ENCODE assay signal across 26 cellular contexts in genomic region chr16:87823146-87823929, GRCh38. TPM values are rescaled to one million over a fixed set of nuclear protein-coding genes. Genes with fewer than 3 reads are reported as not detected.
DNase-seq lines count a peak whose midpoint lies in the region; ATAC-seq, FAIRE-seq and TF ChIP-seq lines count a peak whose summit lies in the region.
"Had no signal": no experiment of that assay in that cellular context is flagged by ENCODE, and none has a peak within 500 bp of the region (broad histone marks: within the 10 kb centered on the region; RNA-seq: fewer than 3 reads in every experiment).

No MANE protein-coding gene starts in this region.

- H3K36me3 ChIP-seq in HepG2 (replicated peaks in 1 of 2; ENCODE audit: control insufficient read depth in 1 of 2, insufficient read depth in 2 of 2, low read length in 2 of 2) (no peaks in the 10 kb centered on the region), right lobe of liver (no peaks in the 10 kb centered on the region), keratinocyte (ENCODE audit: control insufficient read depth in 2 of 2, extremely low read depth in 1 of 2, insufficient read depth in 2 of 2, low read length in 2 of 2) (no peaks in the 10 kb centered on the region)
- H3K36me3 ChIP-seq: gastrocnemius medialis, stomach, upper lobe of left lung had no signal

- TF ChIP-seq POLR2A in HepG2 (IDR thresholded peaks at IDR 0.05; ENCODE audit: insufficient read depth in 1 of 2, low read depth in 2 of 2, low read length in 2 of 2), result no peak
- TF ChIP-seq POLR2A in right lobe of liver (IDR thresholded peaks at IDR 0.05), result no peak

- FAIRE-seq in HepG2 (lab: Jason Lieb, UNC) (no peak), keratinocyte (lab: Jason Lieb, UNC) (peak; percentile 95)
- FAIRE-seq: kidney had no signal

- H3K27me3 Mint-ChIP-seq in T-helper 17 cell, result no peaks in the 10 kb centered on the region
- H3K27me3 Mint-ChIP-seq in HFFc6 (ENCODE audit: insufficient read depth), result peaks cover 27% of the 10 kb centered on the region
- H3K27me3 Mint-ChIP-seq: CD4-positive, CD25-positive, alpha-beta regulatory T cell had no signal

- no peak for TF ChIP-seq CTCF in HepG2 (CRISPR knock-in tag; IDR thresholded peaks at IDR 0.05)
- TF ChIP-seq CTCF in right lobe of liver (IDR thresholded peaks at IDR 0.05), result no peak
- peak in 1 of 3 experiments; percentile 8 for TF ChIP-seq CTCF in keratinocyte (optimal IDR thresholded peaks at IDR 0.05 in 1 of 3, IDR thresholded peaks at IDR 0.05 in 1 of 3, conservative IDR thresholded peaks at IDR 0.05 in 1 of 3; ENCODE audit: extremely low read depth in 1 of 3, insufficient read depth in 2 of 3, low read length in 3 of 3)
- no peak for TF ChIP-seq CTCF in GM10248 (IDR thresholded peaks at IDR 0.05; ENCODE audit: control extremely low read depth, extremely low read depth, low read depth, missing control alignments)
- no peak for TF ChIP-seq CTCF in HFFc6 (IDR thresholded peaks at IDR 0.05)

- H3K27ac ChIP-seq in HepG2 (ENCODE audit: extremely low read length, insufficient read depth, low read length) (no peak overlapping the region), right lobe of liver (no peak overlapping the region), keratinocyte (ENCODE audit: control insufficient read depth, insufficient read depth, low read length) (peak overlapping the region; percentile 90)
- H3K27ac ChIP-seq: gastrocnemius medialis, SK-N-MC, upper lobe of left lung, VCaP had no signal

- intact Hi-C loops in HepG2 (cut with micrococcal nuclease; ENCODE audit: unreplicated experiment) (no loop called here), right lobe of liver (cut with DNase I) (no loop called here), left ventricle myocardium superior (cut with micrococcal nuclease) (no loop called here)

- no peak for TF ChIP-seq EP300 in HepG2 (IDR thresholded peaks at IDR 0.05; ENCODE audit: low read depth in 2 of 2, low read length in 2 of 2)
- TF ChIP-seq EP300 in HepG2 (CRISPR knock-in tag; IDR thresholded peaks at IDR 0.05; ENCODE audit: borderline replicate concordance), result no peak

- H3K27ac Mint-ChIP-seq in T-helper 17 cell (peak overlapping the region; percentile 34), HFFc6 (no peak overlapping the region)
- H3K27ac Mint-ChIP-seq: CD4-positive, CD25-positive, alpha-beta regulatory T cell; T-helper 2 cell treated with Interferon-gamma antibody and Interleukin-4, amounts not matched to agents 5 μg/mL and 100 μg/mL, for 36 hours had no signal

- DNase-seq in HepG2 (ENCODE audit: low spot score) (no peak), right lobe of liver (no peak), T-helper 17 cell (no peak), keratinocyte (ENCODE audit: low read depth, low spot score) (peak; percentile 89), GM10248 (ENCODE audit: extremely low spot score) (no peak), left ventricle myocardium superior (no peak), HFFc6 (no peak)
- DNase-seq: activated CD4-positive, alpha-beta T cell treated with anti-CD3 and anti-CD28 coated beads, Interleukin-2, amount 50 U/mL, for 4 hours; activated naive CD4-positive, alpha-beta T cell; aorta; CD4-positive, CD25-positive, alpha-beta regulatory T cell; erythroblast; gastrocnemius medialis; KG1; kidney; NCI-H1436 treated with DMSO at 0.1 percent for 48 hours; NCI-H526 treated with DMSO at 0.1 percent for 48 hours; stimulated activated CD4-positive, alpha-beta T cell treated with anti-CD3 and anti-CD28 coated beads, Interleukin-12 subunit alpha, Interleukin-12 subunit beta, amount 100 ng/mL, for 4 hours; stimulated activated CD4-positive, alpha-beta T cell treated with anti-CD3 and anti-CD28 coated beads, Interleukin-4, amount 100 ng/mL, for 4 hours; stomach had no signal

- H3K9me3 ChIP-seq in HepG2 (ENCODE audit: low read length) (no peaks in the 10 kb centered on the region), right lobe of liver (no peaks in the 10 kb centered on the region), T-helper 17 cell (ENCODE audit: control insufficient read depth, low read length, poor library complexity, severe bottlenecking) (no peaks in the 10 kb centered on the region), keratinocyte (ENCODE audit: control insufficient read depth, low read depth, low read length) (peaks cover 4% of the 10 kb centered on the region)
- H3K9me3 ChIP-seq: gastrocnemius medialis had no signal

- H3K4me3 Mint-ChIP-seq in T-helper 17 cell, result no peak overlapping the region
- no peak overlapping the region for H3K4me3 Mint-ChIP-seq in HFFc6
- H3K4me3 Mint-ChIP-seq: CD4-positive, CD25-positive, alpha-beta regulatory T cell; T-helper 2 cell treated with Interferon-gamma antibody and Interleukin-4, amounts not matched to agents 5 μg/mL and 100 μg/mL, for 36 hours had no signal

- H3K36me3 Mint-ChIP-seq in T-helper 17 cell (ENCODE audit: low read depth) (no peaks in the 10 kb centered on the region), HFFc6 (ENCODE audit: low read depth) (peaks cover 6% of the 10 kb centered on the region)
- H3K36me3 Mint-ChIP-seq: CD4-positive, CD25-positive, alpha-beta regulatory T cell had no signal

- H3K79me2 ChIP-seq in HepG2 (ENCODE audit: insufficient read depth, low read length) (no peaks in the 10 kb centered on the region), keratinocyte (ENCODE audit: control insufficient read depth, insufficient read depth, low read length) (no peaks in the 10 kb centered on the region)

- H3K4me2 ChIP-seq in HepG2 (ENCODE audit: low read depth, low read length) (no peak overlapping the region), keratinocyte (ENCODE audit: control insufficient read depth, extremely low read depth, insufficient read depth, low read depth, low read length) (peak overlapping the region; percentile 58)

- H4K20me1 ChIP-seq in HepG2 (ENCODE audit: insufficient read depth, low read length) (no peaks in the 10 kb centered on the region), keratinocyte (ENCODE audit: control insufficient read depth, extremely low read depth, insufficient read depth, low read length) (no peaks in the 10 kb centered on the region)

- no peak for TF ChIP-seq RAD21 in HepG2 (CRISPR knock-in tag; IDR thresholded peaks at IDR 0.05)

- no TSS peak for BruUV-seq in HepG2 (replicated peaks; lab: Mats Ljungman, UMichigan)

- H2AFZ ChIP-seq in HepG2 (ENCODE audit: low read length) (no peak overlapping the region), keratinocyte (ENCODE audit: control insufficient read depth, low read length) (no peak overlapping the region)

- peak; percentile 7; the same call in 2 of the 3 replicates for ATAC-seq in HepG2
- ATAC-seq in right lobe of liver, result no peak
- no peak for ATAC-seq in T-helper 17 cell
- no peak for ATAC-seq in GM21423 (IDR thresholded peaks at IDR 0.05; ENCODE audit: unreplicated experiment)
- ATAC-seq in left ventricle myocardium superior, result no peak
- ATAC-seq: gastrocnemius medialis, HCT116 had no signal

- in situ Hi-C loops in HepG2 (cut with HindIII; ENCODE audit: extremely low pct_ligation_motif_present, low pct_unique_long_range_greater_than_20kb), result no loop called here

- CTCF ChIA-PET in HepG2 (lab: Yijun Ruan, JAX; ENCODE audit: low intra/inter-chr PET ratio, low total read pairs) (no interaction called here), GM10248 (lab: Yijun Ruan, JAX) (interaction anchor here (1.7 to 3.2 kb wide), 3 partner anchors 13 to 26 kb away, joined by 5 to 16 read pairs (median 6); no protein-coding TSS in a partner anchor)

- peaks cover 6% of the 10 kb centered on the region; the same call in 1 of the 2 replicates for H3K9me3 Mint-ChIP-seq in HFFc6
- H3K9me3 Mint-ChIP-seq: T-helper 2 cell treated with Interferon-gamma antibody and Interleukin-4, amounts not matched to agents 5 μg/mL and 100 μg/mL, for 36 hours had no signal

- H3K4me1 ChIP-seq in HepG2 (ENCODE audit: insufficient read depth, low read length) (peaks cover 80% of the 10 kb centered on the region), right lobe of liver (no peaks in the 10 kb centered on the region), keratinocyte (ENCODE audit: control insufficient read depth, extremely low read depth, insufficient read depth, low read length) (peaks cover 39% of the 10 kb centered on the region)
- H3K4me1 ChIP-seq: gastrocnemius medialis, upper lobe of left lung had no signal

- no peaks in the 10 kb centered on the region for H3K9me1 ChIP-seq in keratinocyte (ENCODE audit: control insufficient read depth, extremely low read depth, insufficient read depth, low read length)

- no peak overlapping the region for H3K4me3 ChIP-seq in HepG2 (replicated peaks in 1 of 3; ENCODE audit: insufficient read depth in 1 of 3, low read depth in 2 of 3, low read length in 3 of 3)
- H3K4me3 ChIP-seq in right lobe of liver, result no peak overlapping the region
- no peak overlapping the region for H3K4me3 ChIP-seq in keratinocyte (ENCODE audit: control insufficient read depth in 2 of 3, extremely low read depth in 1 of 3, insufficient read depth in 2 of 3, low read depth in 1 of 3, low read length in 3 of 3)
- H3K4me3 ChIP-seq: gastrocnemius medialis, SK-N-MC, stomach, upper lobe of left lung had no signal

- H3K4me1 Mint-ChIP-seq in T-helper 17 cell, result peaks cover 5% of the 10 kb centered on the region
- H3K4me1 Mint-ChIP-seq in HFFc6 (ENCODE audit: low read depth), result no peaks in the 10 kb centered on the region

- WGBS in HepG2 (ENCODE audit: low lambda C conversion rate), result 55% methylated on average over 25 of the region's 25 CpGs
- WGBS in right lobe of liver (ENCODE audit: insufficient coverage, low coverage, low lambda C conversion rate, missing lambda C conversion rate), result 46% methylated on average over 3 of the region's 25 CpGs

- H3K27me3 ChIP-seq in HepG2 (ENCODE audit: control insufficient read depth in 1 of 2, insufficient read depth in 2 of 2, low read length in 2 of 2), result peaks cover 13 to 66% of the 10 kb centered on the region in 2 experiments
- no peaks in the 10 kb centered on the region for H3K27me3 ChIP-seq in right lobe of liver
- H3K27me3 ChIP-seq in keratinocyte (ENCODE audit: control insufficient read depth, extremely low read depth, insufficient read depth, low read length), result no peaks in the 10 kb centered on the region
- H3K27me3 ChIP-seq: gastrocnemius medialis, upper lobe of left lung had no signal

- POLR2A ChIA-PET in HepG2 (lab: Yijun Ruan, JAX) (interaction anchor here (1.0 to 5.6 kb wide), 2 partner anchors 17 to 24 kb away, joined by 3 to 22 read pairs; no protein-coding TSS in a partner anchor), GM10248 (lab: Yijun Ruan, JAX) (no interaction called here)

- H3K9ac ChIP-seq in HepG2 (ENCODE audit: insufficient read depth, low read depth, low read length) (no peak overlapping the region), keratinocyte (ENCODE audit: control insufficient read depth, extremely low read depth, insufficient read depth, low read length) (peak overlapping the region; percentile 75)

- dilution Hi-C loops in keratinocyte (cut with MboI; ENCODE audit: extremely low pct_ligation_motif_present, low sequenced_read_pairs), result no loop called here

RNA-seq across cellular contexts. Expression of gene SLC7A5, which starts 46.0 kb away (rescaled TPM):
- total RNA-seq in HepG2 (2016; rRNA removed; fragmentation: Illumina TruSeq; extraction: Trizol), result 84.4 and 155 TPM in 2 replicates
- 20.4 and 21.0 TPM in 2 replicates for total RNA-seq in HepG2 (2016; cell fraction: cytosol; rRNA removed; fragmentation: Illumina TruSeq; extraction: Trizol; ENCODE audit: low read depth)
- total RNA-seq in HepG2 (2016; cell fraction: insoluble cytoplasmic fraction; rRNA removed; fragmentation: Illumina TruSeq; extraction: Trizol), result 65.4 and 165 TPM in 2 replicates
- total RNA-seq in HepG2 (2016; cell fraction: membrane; rRNA removed; fragmentation: Illumina TruSeq; extraction: Trizol), result 76.8 and 82.0 TPM in 2 replicates
- total RNA-seq in HepG2 (2016; cell fraction: nucleus; rRNA removed; fragmentation: Illumina TruSeq; extraction: Trizol), result 144 and 171 TPM in 2 replicates
- 79.6 and 84.0 TPM in 2 replicates for polyA plus RNA-seq in HepG2 (2011; rRNA removed)
- 58.4 and 80.8 TPM in 2 replicates for polyA plus RNA-seq in HepG2 (2011; cell fraction: cytosol; rRNA removed)
- 118 and 147 TPM in 2 replicates for polyA plus RNA-seq in HepG2 (2011; cell fraction: nucleus; rRNA removed)
- 135 and 207 TPM in 2 replicates for polyA plus RNA-seq in HepG2 (2012)
- 17.8 and 19.1 TPM in 2 replicates for polyA plus RNA-seq in HepG2 (2016; cell fraction: cytosol; fragmentation: Illumina TruSeq; extraction: Trizol; ENCODE audit: low read depth)
- polyA plus RNA-seq in HepG2 (2016; cell fraction: insoluble cytoplasmic fraction; fragmentation: Illumina TruSeq; extraction: Trizol; ENCODE audit: low read depth), result 93.2 and 121 TPM in 2 replicates
- polyA plus RNA-seq in HepG2 (2016; cell fraction: membrane; fragmentation: Illumina TruSeq; extraction: Trizol; ENCODE audit: low read depth), result 56.5 and 59.3 TPM in 2 replicates
- polyA plus RNA-seq in HepG2 (2016; cell fraction: nucleus; fragmentation: Illumina TruSeq; extraction: Trizol; ENCODE audit: insufficient read depth, low read depth), result 307 and 313 TPM in 2 replicates
- 157 and 170 TPM in 2 replicates for polyA minus RNA-seq in HepG2 (2011; rRNA and poly(A)+ RNA removed; ENCODE audit: low replicate concordance)
- polyA minus RNA-seq in HepG2 (2011; cell fraction: cytosol; rRNA and poly(A)+ RNA removed), result 88.7 and 88.8 TPM in 2 replicates
- 35.7 and 42.5 TPM in 2 replicates for polyA minus RNA-seq in HepG2 (2011; cell fraction: nucleus; rRNA and poly(A)+ RNA removed)
- 10 to 100 TPM in 5 of 6 experiments, 1 to 10 TPM in 1; 7.0 to 16.3 (median 12.4) TPM for total RNA-seq in right lobe of liver
- 10 to 100 TPM; 50.4 to 53.9 TPM for total RNA-seq in T-helper 17 cell
- 110 to 326 TPM (median 114 TPM) in 3 replicates for polyA plus RNA-seq in keratinocyte
- 29.9 TPM for polyA plus RNA-seq in keratinocyte (2011; ENCODE audit: low read depth)
- 116 and 170 TPM in 2 replicates for polyA plus RNA-seq in keratinocyte (2011; cell fraction: cytosol; rRNA removed)
- polyA plus RNA-seq in keratinocyte (2011; cell fraction: nucleus; rRNA removed), result 485 and 588 TPM in 2 replicates
- polyA plus RNA-seq in keratinocyte (2012; ENCODE audit: low replicate concordance), result 227 and 536 TPM in 2 replicates
- polyA minus RNA-seq in keratinocyte, result 188 to 879 TPM (median 193 TPM) in 3 replicates
- polyA minus RNA-seq in keratinocyte (2011; cell fraction: cytosol; rRNA and poly(A)+ RNA removed), result 339 TPM
- 418 and 454 TPM in 2 replicates for polyA minus RNA-seq in keratinocyte (2011; cell fraction: nucleus; rRNA and poly(A)+ RNA removed)
- total RNA-seq in left ventricle myocardium superior, result 2.0 TPM
- 100 to 1,000 TPM; 112 to 133 (median 124) TPM for total RNA-seq in HFFc6 (2021; fragmentation: NEBNext Ultra II Directional; extraction: Animal tissue kit (Norgen Biotek cat#: 25700))

RNA-seq across cellular contexts. Expression of gene KLHDC4, which starts 57.6 kb away (rescaled TPM):
- total RNA-seq in HepG2 (2016; rRNA removed; fragmentation: Illumina TruSeq; extraction: Trizol) (26.7 and 31.8 TPM in 2 replicates), right lobe of liver (10 to 100 TPM; 11.6 to 22.7 (median 14.4) TPM), T-helper 17 cell (10 to 100 TPM; 67.7 to 93.3 TPM), left ventricle myocardium superior (11.6 TPM)
- total RNA-seq in HepG2 (2016; cell fraction: cytosol; rRNA removed; fragmentation: Illumina TruSeq; extraction: Trizol; ENCODE audit: low read depth), result 19.6 and 21.0 TPM in 2 replicates
- total RNA-seq in HepG2 (2016; cell fraction: insoluble cytoplasmic fraction; rRNA removed; fragmentation: Illumina TruSeq; extraction: Trizol), result 27.2 and 34.0 TPM in 2 replicates
- 12.7 and 13.0 TPM in 2 replicates for total RNA-seq in HepG2 (2016; cell fraction: membrane; rRNA removed; fragmentation: Illumina TruSeq; extraction: Trizol)
- total RNA-seq in HepG2 (2016; cell fraction: nucleus; rRNA removed; fragmentation: Illumina TruSeq; extraction: Trizol), result 35.2 and 38.5 TPM in 2 replicates
- polyA plus RNA-seq in HepG2 (2011; rRNA removed) (18.7 and 22.7 TPM in 2 replicates), keratinocyte (13.4 to 15.3 TPM (median 13.4 TPM) in 3 replicates)
- polyA plus RNA-seq in HepG2 (2011; cell fraction: cytosol; rRNA removed), result 8.9 and 14.1 TPM in 2 replicates
- polyA plus RNA-seq in HepG2 (2011; cell fraction: nucleus; rRNA removed), result 122 TPM in 2 replicates
- 24.2 and 33.3 TPM in 2 replicates for polyA plus RNA-seq in HepG2 (2012)
- 3.6 TPM in 2 replicates for polyA plus RNA-seq in HepG2 (2016; cell fraction: cytosol; fragmentation: Illumina TruSeq; extraction: Trizol; ENCODE audit: low read depth)
- 25.4 and 27.5 TPM in 2 replicates for polyA plus RNA-seq in HepG2 (2016; cell fraction: insoluble cytoplasmic fraction; fragmentation: Illumina TruSeq; extraction: Trizol; ENCODE audit: low read depth)
- 6.5 and 8.9 TPM in 2 replicates for polyA plus RNA-seq in HepG2 (2016; cell fraction: membrane; fragmentation: Illumina TruSeq; extraction: Trizol; ENCODE audit: low read depth)
- polyA plus RNA-seq in HepG2 (2016; cell fraction: nucleus; fragmentation: Illumina TruSeq; extraction: Trizol; ENCODE audit: insufficient read depth, low read depth), result 82.6 and 96.2 TPM in 2 replicates
- 24.4 and 42.1 TPM in 2 replicates for polyA minus RNA-seq in HepG2 (2011; rRNA and poly(A)+ RNA removed; ENCODE audit: low replicate concordance)
- polyA minus RNA-seq in HepG2 (2011; cell fraction: cytosol; rRNA and poly(A)+ RNA removed), result 8.9 and 11.7 TPM in 2 replicates
- 42.6 and 46.6 TPM in 2 replicates for polyA minus RNA-seq in HepG2 (2011; cell fraction: nucleus; rRNA and poly(A)+ RNA removed)
- polyA plus RNA-seq in keratinocyte (2011; ENCODE audit: low read depth), result 16.2 TPM
- polyA plus RNA-seq in keratinocyte (2011; cell fraction: cytosol; rRNA removed), result 7.9 and 14.6 TPM in 2 replicates
- 37.2 and 42.7 TPM in 2 replicates for polyA plus RNA-seq in keratinocyte (2011; cell fraction: nucleus; rRNA removed)
- polyA plus RNA-seq in keratinocyte (2012; ENCODE audit: low replicate concordance), result 16.2 and 18.9 TPM in 2 replicates
- polyA minus RNA-seq in keratinocyte, result 8.5 to 12.7 TPM (median 11.3 TPM) in 3 replicates
- polyA minus RNA-seq in keratinocyte (2011; cell fraction: cytosol; rRNA and poly(A)+ RNA removed), result 15.3 TPM
- 15.2 and 22.3 TPM in 2 replicates for polyA minus RNA-seq in keratinocyte (2011; cell fraction: nucleus; rRNA and poly(A)+ RNA removed)
- 10 to 100 TPM; 18.4 to 23.7 (median 21.7) TPM for total RNA-seq in HFFc6 (2021; fragmentation: NEBNext Ultra II Directional; extraction: Animal tissue kit (Norgen Biotek cat#: 25700))
